19 cellular contexts compared by ENCODE assay signal in genomic region chr6:18371576-18371975, GRCh38. TPM values are rescaled to one million over a fixed set of nuclear protein-coding genes. Genes with fewer than 3 reads are reported as not detected.
DNase-seq lines count a peak whose midpoint lies in the region; ATAC-seq, FAIRE-seq and TF ChIP-seq lines count a peak whose summit lies in the region.
"Had no signal": no experiment of that assay in that cellular context is flagged by ENCODE, and none has a peak within 500 bp of the region (broad histone marks: within the 10 kb centered on the region; RNA-seq: fewer than 3 reads in every experiment).

No MANE protein-coding gene starts in this region.

- no peaks in the 10 kb centered on the region for H3K79me2 ChIP-seq in endothelial cell of umbilical vein (ENCODE audit: control insufficient read depth, insufficient read depth, low read length)

- H4K20me1 ChIP-seq in endothelial cell of umbilical vein (replicated peaks; ENCODE audit: control insufficient read depth, extremely low read depth, insufficient read depth, low read length): no peaks in the 10 kb centered on the region

- FAIRE-seq in endothelial cell of umbilical vein (lab: Jason Lieb, UNC): peak; percentile 40
- FAIRE-seq: GM12878, GM18507 had no signal

- peak overlapping the region; percentile 47 to 77 (median 63) for H3K27ac ChIP-seq in heart right ventricle
- peak overlapping the region; percentile 83 for H3K27ac ChIP-seq in endothelial cell of umbilical vein (ENCODE audit: insufficient read depth, low read depth, low read length)
- H3K27ac ChIP-seq in psoas muscle: peak overlapping the region; percentile 57
- peak overlapping the region; percentile 54 to 64 for H3K27ac ChIP-seq in uterus
- H3K27ac ChIP-seq: HL-60 had no signal

- no peaks in the 10 kb centered on the region for H3K4me1 Mint-ChIP-seq in osteocyte (ENCODE audit: unreplicated experiment)
- H3K4me1 Mint-ChIP-seq: B cell had no signal

- H3K9me3 ChIP-seq in heart right ventricle (no peaks in the 10 kb centered on the region), endothelial cell of umbilical vein (replicated peaks; ENCODE audit: control insufficient read depth, insufficient read depth, low read length) (no peaks in the 10 kb centered on the region), psoas muscle (no peaks in the 10 kb centered on the region), uterus (no peaks in the 10 kb centered on the region)

- POLR2A ChIA-PET in endothelial cell of umbilical vein (lab: Charles Lee): interaction anchor here (1.3 to 2.5 kb wide), 2 partner anchors 16 to 20 kb away, joined by 3 to 12 read pairs; partner anchors contain the start of gene RNF144B

- no peaks in the 10 kb centered on the region for H3K27me3 Mint-ChIP-seq in osteocyte (ENCODE audit: unreplicated experiment)
- H3K27me3 Mint-ChIP-seq: B cell; CD4-positive, alpha-beta T cell had no signal

- TF ChIP-seq POLR2A in endothelial cell of umbilical vein (IDR thresholded peaks at IDR 0.05; ENCODE audit: low read depth, low read length) (peak; percentile 31), uterus (IDR thresholded peaks at IDR 0.05) (no peak)

- no peak overlapping the region for H2AFZ ChIP-seq in endothelial cell of umbilical vein (ENCODE audit: low read depth, low read length)

- H3K4me3 ChIP-seq in heart right ventricle: no peak overlapping the region
- peak overlapping the region in 1 of 3 experiments; percentile 5 for H3K4me3 ChIP-seq in endothelial cell of umbilical vein (replicated peaks in 1 of 3; ENCODE audit: insufficient read depth in 1 of 3, low read depth in 1 of 3, low read length in 3 of 3)
- no peak overlapping the region for H3K4me3 ChIP-seq in psoas muscle
- H3K4me3 ChIP-seq in uterus: no peak overlapping the region
- H3K4me3 ChIP-seq: GM12878 had no signal

- 85 to 91% methylated on average over 3 of the region's 3 CpGs for WGBS in heart right ventricle, 2 donors
- WGBS in psoas muscle, 3 donors: 56 to 63% (median 60%) methylated on average over 3 of the region's 3 CpGs

- dilution Hi-C loops in endothelial cell of umbilical vein (cut with MboI; ENCODE audit: extremely low pct_ligation_motif_present, low sequenced_read_pairs): no loop called here

- intact Hi-C loops in heart right ventricle (cut with DNase I) (loop anchor here in 1 of 10 donors (2.0 kb wide), 1 partner anchor 13 kb away; no protein-coding TSS in a partner anchor), Right ventricle myocardium inferior (cut with DNase I) (loop anchor here (1.0 kb wide), 1 partner anchor 13 kb away; no protein-coding TSS in a partner anchor), endothelial cell of umbilical vein (cut with micrococcal nuclease) (loop anchor here (1.0 to 5.0 kb wide), 6 partner anchors 8 to 133 kb away; partner anchors contain the start of gene RNF144B), psoas muscle (cut with DNase I) (no loop called here), uterus (cut with DNase I; ENCODE audit: low total_unique reads) (no loop called here)

- no peak for TF ChIP-seq CTCF in heart right ventricle (IDR thresholded peaks at IDR 0.05)
- TF ChIP-seq CTCF in endothelial cell of umbilical vein (IDR thresholded peaks at IDR 0.05; ENCODE audit: extremely low read depth in 1 of 2, insufficient read depth in 1 of 2, low read depth in 1 of 2, low read length in 2 of 2): no peak
- no peak for TF ChIP-seq CTCF in psoas muscle (IDR thresholded peaks at IDR 0.05)
- no peak for TF ChIP-seq CTCF in uterus (IDR thresholded peaks at IDR 0.05)
- no peak for TF ChIP-seq CTCF in osteocyte (IDR thresholded peaks at IDR 0.05)

- H3K9ac ChIP-seq in endothelial cell of umbilical vein (replicated peaks; ENCODE audit: extremely low read depth, insufficient read depth, low read length): peak overlapping the region; percentile 81

- ATAC-seq in heart right ventricle (no peak), Right ventricle myocardium inferior (no peak), psoas muscle (peak in 1 of 4 donors; percentile 58)
- ATAC-seq: GM12878 had no signal

- no peak overlapping the region for H3K4me3 Mint-ChIP-seq in osteocyte (ENCODE audit: unreplicated experiment)
- H3K4me3 Mint-ChIP-seq: B cell; CD4-positive, alpha-beta T cell; HFFc6 had no signal

- H3K27ac Mint-ChIP-seq in osteocyte (ENCODE audit: unreplicated experiment): no peak overlapping the region
- H3K27ac Mint-ChIP-seq: B cell; CD4-positive, alpha-beta T cell; HFFc6 had no signal

- H3K4me1 ChIP-seq in heart right ventricle (peaks cover 0 to 21% (median 7%) of the 10 kb centered on the region in 9 donors), endothelial cell of umbilical vein (ENCODE audit: control insufficient read depth, extremely low read depth, insufficient read depth, low read length) (peaks cover 45% of the 10 kb centered on the region), psoas muscle (peaks cover 13% of the 10 kb centered on the region), uterus (no peaks in the 10 kb centered on the region)

- CTCF ChIA-PET in endothelial cell of umbilical vein (lab: Charles Lee): interaction anchor here (0.6 to 2.0 kb wide), 9 partner anchors 13 to 132 kb away, joined by 3 to 12 read pairs (median 3); partner anchors contain the start of gene RNF144B

- no peaks in the 10 kb centered on the region for H3K9me3 Mint-ChIP-seq in osteocyte (ENCODE audit: unreplicated experiment)
- H3K9me3 Mint-ChIP-seq: CD4-positive, alpha-beta T cell; HFFc6 had no signal

- DNase-seq in heart right ventricle: no peak
- DNase-seq in Right ventricle myocardium inferior (ENCODE audit: missing footprints): no peak
- peak; percentile 77 for DNase-seq in endothelial cell of umbilical vein (ENCODE audit: low read depth, low spot score)
- DNase-seq in psoas muscle: no peak
- DNase-seq in uterus: no peak
- DNase-seq in osteocyte (ENCODE audit: extremely low spot score, unreplicated experiment): no peak
- DNase-seq in germinal center (ENCODE audit: low spot score): no peak
- DNase-seq: ACHN; C1 segment of cervical spinal cord; Calu3; CD4-positive, alpha-beta T cell; DMS 273 treated with DMSO at 0.1 percent for 48 hours; HCEC 1CT; HFFc6 had no signal

- no peaks in the 10 kb centered on the region for H3K9me1 ChIP-seq in endothelial cell of umbilical vein (replicated peaks; ENCODE audit: control insufficient read depth, extremely low read depth, insufficient read depth, low read length)

- TSS peak; percentile 93 for BruUV-seq in endothelial cell of umbilical vein (replicated peaks; lab: Mats Ljungman, UMichigan)

- no peaks in the 10 kb centered on the region for H3K36me3 ChIP-seq in heart right ventricle
- H3K36me3 ChIP-seq in endothelial cell of umbilical vein (ENCODE audit: control insufficient read depth in 2 of 2, extremely low read depth in 1 of 2, insufficient read depth in 2 of 2, low read length in 2 of 2): no peaks in the 10 kb centered on the region
- H3K36me3 ChIP-seq in psoas muscle (ENCODE audit: insufficient read depth in 1 of 2, low read depth in 1 of 2): no peaks in the 10 kb centered on the region
- no peaks in the 10 kb centered on the region for H3K36me3 ChIP-seq in uterus

- H3K4me2 ChIP-seq in endothelial cell of umbilical vein (ENCODE audit: insufficient read depth, low read length): peak overlapping the region; percentile 91

- no peaks in the 10 kb centered on the region for H3K36me3 Mint-ChIP-seq in osteocyte (ENCODE audit: unreplicated experiment)

- no peaks in the 10 kb centered on the region for H3K27me3 ChIP-seq in heart right ventricle
- no peaks in the 10 kb centered on the region for H3K27me3 ChIP-seq in endothelial cell of umbilical vein (ENCODE audit: control insufficient read depth in 2 of 2, insufficient read depth in 2 of 2, low read length in 2 of 2)
- no peaks in the 10 kb centered on the region for H3K27me3 ChIP-seq in psoas muscle (ENCODE audit: insufficient read depth in 3 of 3, low read length in 2 of 3)
- no peaks in the 10 kb centered on the region for H3K27me3 ChIP-seq in uterus

TF ChIP-seq in endothelial cell of umbilical vein, 7 proteins besides CTCF, POLR2A, EP300 and RAD21:
- TF ChIP-seq FOS (IDR thresholded peaks at IDR 0.05; ENCODE audit: borderline replicate concordance, insufficient read depth, low read length) (peak; percentile 9), EZH2 (IDR thresholded peaks at IDR 0.05; ENCODE audit: borderline replicate concordance, low read depth, low read length, severe bottlenecking) (no peak), JUN (IDR thresholded peaks at IDR 0.05; ENCODE audit: borderline replicate concordance, insufficient read depth, insufficient read length, low read depth) (peak; percentile 50)

RNA-seq across cellular contexts. Expression of gene RNF144B, which starts 15.6 kb away (rescaled TPM):
- total RNA-seq in heart right ventricle (10 to 100 TPM in 5 of 10 donors, 1 to 10 TPM in 5; 4.6 to 25.5 (median 12.1) TPM), Right ventricle myocardium inferior (18.2 TPM), endothelial cell of umbilical vein (78.3 and 97.3 TPM in 2 replicates), psoas muscle (10 to 100 TPM; 33.6 to 94.9 (median 65.4) TPM), uterus (10 to 100 TPM in 3 of 4 donors, 1 to 10 TPM in 1; 8.2 to 35.7 (median 23.1) TPM), osteocyte (14.7 and 15.0 TPM in 2 replicates)
- polyA plus RNA-seq in heart right ventricle (1 to 10 TPM; 6.1 to 8.3 TPM), endothelial cell of umbilical vein (14.3 and 18.1 TPM in 2 replicates), psoas muscle (10 to 100 TPM in 1 of 3 donors, 1 to 10 TPM in 2; 6.0 to 34.5 (median 7.9) TPM)
- 16.1 and 17.8 TPM in 2 replicates for polyA plus RNA-seq in endothelial cell of umbilical vein (2011; cell fraction: cytosol; rRNA removed)
- 26.6 and 26.9 TPM in 2 replicates for polyA plus RNA-seq in endothelial cell of umbilical vein (2011; cell fraction: nucleus; rRNA removed)
- 31.9 and 44.0 TPM in 2 replicates for polyA plus RNA-seq in endothelial cell of umbilical vein (2012)
- polyA minus RNA-seq in endothelial cell of umbilical vein: 56.5 and 57.1 TPM in 2 replicates
- polyA minus RNA-seq in endothelial cell of umbilical vein (2011; cell fraction: cytosol; rRNA and poly(A)+ RNA removed): 2.8 TPM
- polyA minus RNA-seq in endothelial cell of umbilical vein (2011; cell fraction: nucleus; rRNA and poly(A)+ RNA removed): 31.2 and 46.4 TPM in 2 replicates
- total RNA-seq: G401 had no signal

Comparison
In these comparisons a context has a peak if more than half of its experiments do, and no peak if none do; other contexts are left out.
1. intact Hi-C loops: an anchor here in Right ventricle myocardium inferior (1.0 kb wide) and endothelial cell of umbilical vein (1.0 to 5.0 kb wide); none called in psoas muscle and uterus.